ENCODE assay signal across 19 cellular contexts in genomic region chr4:17283251-17283650, GRCh38.
DNase-seq lines count a peak whose midpoint lies in the region; ATAC-seq and TF ChIP-seq lines count a peak whose summit lies in the region.
"Had no signal": no experiment of that assay in that cellular context is flagged by ENCODE, and none has a peak within 500 bp of the region (broad histone marks: within the 10 kb centered on the region; RNA-seq: fewer than 3 reads in every experiment).

No MANE protein-coding gene starts in this region.

- CTCF ChIA-PET in T-cell (lab: Charles Lee): no interaction called here

- POLR2A ChIA-PET in T-cell (lab: Charles Lee): no interaction called here

- H3K27ac ChIP-seq in dorsolateral prefrontal cortex: peak overlapping the region in 55 of 59 donors; percentile 38 to 91 (median 77)
- H3K27ac ChIP-seq: 22Rv1, A549, BLaER1, KMS-11 had no signal

- H3K27me3 ChIP-seq in dorsolateral prefrontal cortex: no peaks in the 10 kb centered on the region
- H3K27me3 ChIP-seq: BLaER1 had no signal

- ATAC-seq in T-cell (replicated peaks in 1 of 4): no peak
- no peak for ATAC-seq in HG03439 (IDR thresholded peaks at IDR 0.05; ENCODE audit: unreplicated experiment)
- ATAC-seq in HG03442 (IDR thresholded peaks at IDR 0.05; ENCODE audit: unreplicated experiment): no peak
- ATAC-seq: A549 had no signal

- no peak overlapping the region for H3K4me3 Mint-ChIP-seq in T-cell
- H3K4me3 Mint-ChIP-seq: CD14-positive monocyte; CD4-positive, alpha-beta memory T cell; H9 had no signal

- no peak for TF ChIP-seq CTCF in dorsolateral prefrontal cortex (IDR thresholded peaks at IDR 0.05 in 54 of 56, conservative IDR thresholded peaks at IDR 0.05 in 2 of 56; ENCODE audit: low read depth in 1 of 56, partially characterized antibody in 56 of 56)

- H3K4me1 Mint-ChIP-seq in T-cell: no peaks in the 10 kb centered on the region
- H3K4me1 Mint-ChIP-seq: CD14-positive monocyte; CD4-positive, alpha-beta memory T cell had no signal

- H3K9me3 Mint-ChIP-seq in T-cell: no peaks in the 10 kb centered on the region
- H3K9me3 Mint-ChIP-seq: CD4-positive, alpha-beta memory T cell; H9 had no signal

- intact Hi-C loops in dorsolateral prefrontal cortex (cut with DNase I): no loop called here

- peaks cover 6 to 21% of the 10 kb centered on the region in 2 donors for H3K27me3 Mint-ChIP-seq in T-cell
- H3K27me3 Mint-ChIP-seq: CD4-positive, alpha-beta memory T cell had no signal

- no peak overlapping the region for H3K27ac Mint-ChIP-seq in T-cell
- H3K27ac Mint-ChIP-seq: CD14-positive monocyte; CD4-positive, alpha-beta memory T cell; H9 had no signal

- no peaks in the 10 kb centered on the region for H3K36me3 Mint-ChIP-seq in T-cell
- H3K36me3 Mint-ChIP-seq: CD14-positive monocyte; CD4-positive, alpha-beta memory T cell had no signal

- no peak overlapping the region for H3K4me3 ChIP-seq in dorsolateral prefrontal cortex
- H3K4me3 ChIP-seq: A549, BLaER1 had no signal

- DNase-seq in DMS153 (lab: John Stamatoyannopoulos, UW) (peak; percentile 5), DMS153 treated with DMSO at 0.1 percent for 48 hours (lab: John Stamatoyannopoulos, UW; ENCODE audit: unreplicated experiment) (no peak), DMS 273 treated with DMSO at 0.1 percent for 48 hours (lab: John Stamatoyannopoulos, UW) (peak; percentile 68), dorsolateral prefrontal cortex (peak in 5 of 10 donors; percentile 11 to 60 (median 56)), superior temporal gyrus (ENCODE audit: extremely low spot score) (peak; percentile 60), T-cell (no peak)
- DNase-seq: AML-193; CD4-positive, alpha-beta memory T cell; DND-41; EL; GOT3; H9 had no signal

Comparison
In these comparisons a context has a peak if more than half of its experiments do, and no peak if none do; other contexts are left out.
1. DNase-seq: peak in DMS153 (single experiment), DMS 273 treated with DMSO at 0.1 percent for 48 hours (single experiment) and superior temporal gyrus (single experiment); none in DMS153 treated with DMSO at 0.1 percent for 48 hours (single experiment) and T-cell (0 of 34).